In the genomic region with DNA sequence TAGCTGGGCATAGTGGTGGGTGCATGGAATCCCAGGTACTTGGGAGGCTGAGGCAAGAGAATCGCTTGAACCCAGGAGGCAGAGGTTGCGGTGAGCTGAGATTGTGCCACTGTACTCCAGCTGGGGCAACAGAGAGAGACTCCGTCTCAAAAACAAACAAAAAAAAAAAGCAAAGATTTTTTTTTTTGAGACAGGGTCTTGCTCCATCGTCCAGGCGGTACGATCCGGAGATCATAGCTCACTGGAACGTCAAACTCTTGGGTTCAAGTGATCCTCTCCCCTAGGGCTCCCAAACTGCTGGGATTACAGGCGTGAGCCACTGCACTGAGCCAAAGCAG, we compare ENCODE assay signal across 21 cellular contexts.
"Had no signal": no experiment of that assay in that cellular context is flagged by ENCODE, and none has a peak within 500 bp of the region (broad histone marks: within the 10 kb centered on the region; RNA-seq: fewer than 3 reads in every experiment).

No MANE protein-coding gene starts in this region.

- H3K27ac Mint-ChIP-seq: immature natural killer cell, mesothelial cell of epicardium had no signal

- H3K9me3 ChIP-seq: esophagus muscularis mucosa, gastroesophageal sphincter, heart left ventricle, left ventricle myocardium inferior, lower lobe of right lung, mucosa of descending colon had no signal

- DNase-seq: dermis blood vessel endothelial cell; dorsolateral prefrontal cortex; effector CD4-positive, alpha-beta T cell; effector memory CD4-positive, alpha-beta T cell; foreskin keratinocyte; heart left ventricle; hippocampal formation; immature natural killer cell; islet precursor cell; kidney; kidney glomerular epithelial cell; left colon; left ventricle myocardium inferior; lower lobe of right lung; mesenchymal stem cell; mucosa of descending colon; naive B cell had no signal

- H3K27me3 Mint-ChIP-seq: naive B cell had no signal

- H3K4me1 ChIP-seq: lower lobe of right lung had no signal

- H3K36me3 Mint-ChIP-seq: immature natural killer cell had no signal

- H3K9me3 Mint-ChIP-seq: mesothelial cell of epicardium, naive B cell had no signal

- H3K4me3 ChIP-seq: coronary artery, dorsolateral prefrontal cortex, esophagus muscularis mucosa, gastroesophageal sphincter, heart left ventricle, left ventricle myocardium inferior, lower lobe of right lung, mucosa of descending colon had no signal

- H3K27ac ChIP-seq: coronary artery, dorsolateral prefrontal cortex, esophagus muscularis mucosa, foreskin keratinocyte, gastroesophageal sphincter, heart left ventricle, left ventricle myocardium inferior, lower lobe of right lung had no signal

- H3K27me3 ChIP-seq: dorsolateral prefrontal cortex, esophagus muscularis mucosa, foreskin keratinocyte, gastroesophageal sphincter, heart left ventricle had no signal

- ATAC-seq: foreskin keratinocyte, gastroesophageal sphincter had no signal

- H3K4me1 Mint-ChIP-seq: immature natural killer cell, mesothelial cell of epicardium had no signal

- H3K4me3 Mint-ChIP-seq: immature natural killer cell, mesothelial cell of epicardium, naive B cell had no signal
